8 cellular contexts compared by ENCODE assay signal in genomic region chr9:136686794-136687711, GRCh38. TPM values are rescaled to one million over a fixed set of nuclear protein-coding genes. Genes with fewer than 3 reads are reported as not detected.
DNase-seq lines count a peak whose midpoint lies in the region; ATAC-seq and TF ChIP-seq lines count a peak whose summit lies in the region.

Gene AGPAT2 (minus strand): TSS chr9:136687457. CDS start chr9:136687357, 100 bp downstream.

- H3K27me3 Mint-ChIP-seq in GM23338 (ENCODE audit: insufficient read depth, low read depth, poor library complexity): peaks cover 22% of the 10 kb centered on the region

- peak within 1 kb of the TSS; percentile 75 for H3K4me3 ChIP-seq in GM23338

- H2AFZ ChIP-seq in GM23338: peak within 1 kb of the TSS; percentile 92

- ATAC-seq in GM23338 (peak; percentile 30), left lobe of liver (peak; percentile 66), GM21526 (IDR thresholded peaks at IDR 0.05; ENCODE audit: low FRiP score, unreplicated experiment) (no peak)
- ATAC-seq in activated CD4-positive, CD25-positive, alpha-beta regulatory T cell treated with anti-CD3 and anti-CD28 coated beads, Interleukin-2, amount 50 U/mL, for 24 hours: peak; percentile 90 to 93

- H4K20me1 ChIP-seq in GM23338 (replicated peaks; ENCODE audit: insufficient read depth): no peaks in the 10 kb centered on the region

- no peaks in the 10 kb centered on the region for H3K9me3 Mint-ChIP-seq in GM23338

- no peak within 1 kb of the TSS for H3K27ac Mint-ChIP-seq in GM23338

- peak within 1 kb of the TSS; percentile 94 for H3K4me2 ChIP-seq in GM23338

- DNase-seq in DMS53 treated with DMSO at 0.1 percent for 48 hours (lab: John Stamatoyannopoulos, UW; ENCODE audit: unreplicated experiment) (peak; percentile 67), GM23338 (ENCODE audit: low spot score) (peak; percentile 57), NCI-H146 (lab: John Stamatoyannopoulos, UW) (peak; percentile 70), cerebellum (ENCODE audit: low spot score) (peak; percentile 72), left lobe of liver (ENCODE audit: low spot score) (peak; percentile 91)
- DNase-seq in stimulated activated CD4-positive, alpha-beta T cell treated with anti-CD3 and anti-CD28 coated beads, TNF-alpha, amount 100 ng/mL, for 1 hour (ENCODE audit: low read depth in 3 of 3, low spot score in 1 of 3): peak in 2 of 3 donors; percentile 21 to 54

- no peak for TF ChIP-seq CTCF in GM23338 (conservative IDR thresholded peaks at IDR 0.05; ENCODE audit: low read depth in 2 of 2)

- 0 out of 2 replicates have a peak, but pooled peaks cover 3% of the 10 kb centered on the region for H3F3A ChIP-seq in GM23338 (replicated peaks; ENCODE audit: low read depth)

- no peaks in the 10 kb centered on the region for H3K36me3 Mint-ChIP-seq in GM23338 (ENCODE audit: low read depth)

- no peaks in the 10 kb centered on the region for H3K27me3 ChIP-seq in GM23338 (ENCODE audit: insufficient read depth)

- no peaks in the 10 kb centered on the region; the same call in 1 of the 2 replicates for H3K4me1 ChIP-seq in GM23338 (ENCODE audit: insufficient read depth)

- H3K27ac ChIP-seq in GM23338 (ENCODE audit: low read depth): no peak within 1 kb of the TSS

- H3K9me2 ChIP-seq in GM23338 (ENCODE audit: insufficient read depth): no peaks in the 10 kb centered on the region

- H3K79me2 ChIP-seq in GM23338 (replicated peaks; ENCODE audit: insufficient read depth): peaks cover 10% of the 10 kb centered on the region; the same call in 1 of the 2 replicates

- peak within 1 kb of the TSS; percentile 80 for H3K4me3 Mint-ChIP-seq in GM23338

- H3K4me1 Mint-ChIP-seq in GM23338: peaks cover 9% of the 10 kb centered on the region; the same call in 2 of the 3 replicates

- H3K36me3 ChIP-seq in GM23338 (ENCODE audit: insufficient read depth): no peaks in the 10 kb centered on the region

TF ChIP-seq in GM23338, 12 proteins besides CTCF, POLR2A, EP300 and RAD21:
- TF ChIP-seq EZH2phosphoT487 (IDR thresholded peaks at IDR 0.05; ENCODE audit: unreplicated experiment) (no peak), POLR2AphosphoS5 (IDR thresholded peaks at IDR 0.05; ENCODE audit: low read depth) (peak; percentile 62; the same call in 1 of the 2 replicates)

RNA-seq across cellular contexts. Expression of gene AGPAT2, which starts in this region (rescaled TPM):
- 33.3 and 44.7 TPM in 2 replicates for total RNA-seq in GM23338 (2014; rRNA removed; shearing (Covaris generic))
- 31.8 and 34.4 TPM in 2 replicates for polyA plus RNA-seq in GM23338 (2016; fragmentation: Nextera tagmentation; extraction: Ambion mirVana)
- 2.8 TPM for total RNA-seq in cerebellum
- 213 TPM for total RNA-seq in left lobe of liver

Comparison
In these comparisons a context has a peak if more than half of its experiments do, and no peak if none do; other contexts are left out.
1. DNase-seq: peak in every context shown above with its lines; median percentile 91 in left lobe of liver; 72 in cerebellum; 70 in NCI-H146; 67 in DMS53 treated with DMSO at 0.1 percent for 48 hours; 57 in GM23338; 38 in stimulated activated CD4-positive, alpha-beta T cell treated with anti-CD3 and anti-CD28 coated beads, TNF-alpha, amount 100 ng/mL, for 1 hour.